ENCODE assay signal across 8 cellular contexts in genomic region chr1:235067396-235068154, GRCh38.
DNase-seq lines count a peak whose midpoint lies in the region; ATAC-seq, FAIRE-seq and TF ChIP-seq lines count a peak whose summit lies in the region.

No MANE protein-coding gene starts in this region.

- H2AFZ ChIP-seq in osteoblast (ENCODE audit: low read length): no peak overlapping the region

- TF ChIP-seq CTCF in AG09319 (IDR thresholded peaks at IDR 0.05; ENCODE audit: low read depth, low read length) (no peak), HFFc6 (IDR thresholded peaks at IDR 0.05) (no peak; the same call in 1 of the 2 replicates), fibroblast of the aortic adventitia (IDR thresholded peaks at IDR 0.05; ENCODE audit: insufficient read depth, low read length) (no peak), osteoblast (IDR thresholded peaks at IDR 0.05; ENCODE audit: extremely low read depth, low read depth, low read length) (no peak), D721Med (IDR thresholded peaks at IDR 0.05; ENCODE audit: insufficient read depth, missing control alignments) (no peak)

- peak; percentile 95 for DNase-seq in AG09319 (ENCODE audit: extremely low read depth, low read depth)
- DNase-seq in HFFc6: peak; percentile 100
- peak; percentile 92 to 97 for DNase-seq in SJCRH30
- peak; percentile 100 for DNase-seq in fibroblast of the aortic adventitia (ENCODE audit: low read depth)
- DNase-seq in osteoblast (ENCODE audit: insufficient read length, low spot score, missing footprints): peak; percentile 95
- no peak for DNase-seq in D721Med (ENCODE audit: insufficient read length, low spot score)
- no peak for DNase-seq in NCI-H128 (lab: John Stamatoyannopoulos, UW; ENCODE audit: unreplicated experiment)

- H3K27ac ChIP-seq in SJCRH30: peak overlapping the region; percentile 49
- peak overlapping the region; percentile 97 for H3K27ac ChIP-seq in osteoblast (ENCODE audit: low read depth, low read length)

- H3K9me3 Mint-ChIP-seq in HFFc6: no peaks in the 10 kb centered on the region

- no peaks in the 10 kb centered on the region for H3K9me3 ChIP-seq in SJCRH30 (replicated peaks)
- H3K9me3 ChIP-seq in osteoblast (ENCODE audit: low read depth, low read length): no peaks in the 10 kb centered on the region

- peak overlapping the region; percentile 80 for H3K4me3 Mint-ChIP-seq in HFFc6

- no peak for FAIRE-seq in D721Med (lab: Jason Lieb, UNC)

- no peaks in the 10 kb centered on the region for H3K27me3 Mint-ChIP-seq in HFFc6 (ENCODE audit: insufficient read depth)

- peak overlapping the region; percentile 97 for H3K27ac Mint-ChIP-seq in HFFc6

- no peaks in the 10 kb centered on the region for H3K36me3 Mint-ChIP-seq in HFFc6 (ENCODE audit: low read depth)

- no peak overlapping the region for H3K4me3 ChIP-seq in SJCRH30
- H3K4me3 ChIP-seq in fibroblast of the aortic adventitia (ENCODE audit: low read depth, low read length): no peak overlapping the region
- H3K4me3 ChIP-seq in osteoblast (ENCODE audit: insufficient read depth, low read length): peak overlapping the region; percentile 7

- peaks cover 36% of the 10 kb centered on the region for H3K4me1 ChIP-seq in SJCRH30
- peaks cover 39% of the 10 kb centered on the region for H3K4me1 ChIP-seq in osteoblast (ENCODE audit: insufficient read depth, low read length)

- no peaks in the 10 kb centered on the region for H3K79me2 ChIP-seq in osteoblast (ENCODE audit: insufficient read depth, low read length)

- peaks cover 48% of the 10 kb centered on the region for H3K4me1 Mint-ChIP-seq in HFFc6 (ENCODE audit: low read depth)

- H3K27me3 ChIP-seq in SJCRH30 (no peaks in the 10 kb centered on the region), osteoblast (ENCODE audit: insufficient read depth, low read length) (no peaks in the 10 kb centered on the region)

- H3K4me2 ChIP-seq in osteoblast (ENCODE audit: insufficient read depth, low read length): peak overlapping the region; percentile 64

- no peaks in the 10 kb centered on the region for H4K20me1 ChIP-seq in osteoblast (ENCODE audit: insufficient read depth, low read length)

- no peak for ATAC-seq in HG03460 (IDR thresholded peaks at IDR 0.05; ENCODE audit: unreplicated experiment)

- H3K36me3 ChIP-seq in SJCRH30 (no peaks in the 10 kb centered on the region), osteoblast (ENCODE audit: insufficient read depth, low read length) (no peaks in the 10 kb centered on the region)

Comparison
In these comparisons a context has a peak if more than half of its experiments do, and no peak if none do; other contexts are left out.
1. DNase-seq: peak in AG09319 (single experiment), HFFc6 (single experiment), SJCRH30 (2 of 2), fibroblast of the aortic adventitia (single experiment) and osteoblast (single experiment); none in D721Med (single experiment) and NCI-H128 (single experiment).